Comparison of ENCODE assay signal across 10 cellular contexts in genomic region chr14:75283162-75283883, GRCh38. TPM values are rescaled to one million over a fixed set of nuclear protein-coding genes. Genes with fewer than 3 reads are reported as not detected.
DNase-seq lines count a peak whose midpoint lies in the region; ATAC-seq and TF ChIP-seq lines count a peak whose summit lies in the region.
"Had no signal": no experiment of that assay in that cellular context is flagged by ENCODE, and none has a peak within 500 bp of the region (broad histone marks: within the 10 kb centered on the region; RNA-seq: fewer than 3 reads in every experiment).

No MANE protein-coding gene starts in this region.

- no CpG with 5 or more reads among the region's 13 CpGs for WGBS in H9 (ENCODE audit: extremely low coverage, insufficient read length, low lambda C conversion rate)

- H3K4me2 ChIP-seq in H9 (ENCODE audit: insufficient read depth, insufficient read length, low read length) = no peak overlapping the region
- H3K4me2 ChIP-seq: KMS-11 had no signal

- no peak overlapping the region for H3K9ac ChIP-seq in H9 (ENCODE audit: extremely low read depth, insufficient read length, low read length)
- H3K9ac ChIP-seq: KMS-11 had no signal

- H3K36me3 Mint-ChIP-seq in endothelial cell (ENCODE audit: low read depth, unreplicated experiment) = peaks cover 6% of the 10 kb centered on the region
- H3K36me3 Mint-ChIP-seq in H9 (ENCODE audit: insufficient read depth in 1 of 3, low read depth in 3 of 3) = peaks cover 17 to 30% (median 28%) of the 10 kb centered on the region in 3 experiments

- no peak overlapping the region for H4K8ac ChIP-seq in H9 (replicated peaks; ENCODE audit: insufficient read length, low read depth, low read length)

- H3K4me1 Mint-ChIP-seq in endothelial cell (ENCODE audit: unreplicated experiment) = peaks cover 17% of the 10 kb centered on the region
- peaks cover 35 to 43% of the 10 kb centered on the region in 2 experiments for H3K4me1 Mint-ChIP-seq in H9

- no peak overlapping the region for H2BK15ac ChIP-seq in H9 (ENCODE audit: low read depth, low read length)

- H3K9me3 ChIP-seq in H9 (ENCODE audit: control insufficient read depth, low read depth, low read length) = no peaks in the 10 kb centered on the region

- H3K27me3 Mint-ChIP-seq in endothelial cell (ENCODE audit: unreplicated experiment) (peaks cover 33% of the 10 kb centered on the region), H9 (ENCODE audit: low read depth) (peaks cover 22% of the 10 kb centered on the region)

- no peaks in the 10 kb centered on the region for H3K79me1 ChIP-seq in H9 (ENCODE audit: insufficient read depth, low read depth, low read length, poor library complexity, severe bottlenecking)

- H3K36me3 ChIP-seq in GM06990 (ENCODE audit: control insufficient read depth, insufficient read depth, low read length) = no peaks in the 10 kb centered on the region

- peaks cover 15% of the 10 kb centered on the region for H3K23me2 ChIP-seq in H9 (ENCODE audit: insufficient read length, low read depth, low read length, poor library complexity, severe bottlenecking)

- H3K4me3 ChIP-seq in GM06990 (replicated peaks; ENCODE audit: low read depth, low read length) = no peak overlapping the region

- DNase-seq in GM06990 (ENCODE audit: extremely low read depth, insufficient read length) (no peak), endothelial cell (ENCODE audit: low spot score) (no peak), omental fat pad (ENCODE audit: low spot score) (peak; percentile 62), D341Med (ENCODE audit: low spot score) (no peak), H9 (no peak), NCI-H1694 treated with DMSO at 0.1 percent for 48 hours (lab: John Stamatoyannopoulos, UW) (no peak)
- DNase-seq: activated CD8-positive, alpha-beta memory T cell treated with anti-CD3 and anti-CD28 coated beads for 24 hours had no signal

- TF ChIP-seq CTCF in GM06990 (IDR thresholded peaks at IDR 0.05; ENCODE audit: insufficient read depth, low read length, poor library complexity, severe bottlenecking) = peak; percentile 32
- no peak for TF ChIP-seq CTCF in endothelial cell (IDR thresholded peaks at IDR 0.05; ENCODE audit: unreplicated experiment)
- no peak for TF ChIP-seq CTCF in omental fat pad (IDR thresholded peaks at IDR 0.05)
- TF ChIP-seq CTCF in H9 (conservative IDR thresholded peaks at IDR 0.05) = no peak; the same call in 2 of the 3 replicates

- no peak overlapping the region for H4K91ac ChIP-seq in H9 (ENCODE audit: insufficient read length, low read depth, low read length)

- H3T11ph ChIP-seq in H9 (ENCODE audit: low read length) = no peak overlapping the region

- no peak overlapping the region for H3K23ac ChIP-seq in H9 (ENCODE audit: insufficient read length, low read depth, low read length)

- H3K18ac ChIP-seq in H9 (ENCODE audit: insufficient read length, low read depth, low read length) = no peak overlapping the region

- no peak overlapping the region for H2AK5ac ChIP-seq in H9 (ENCODE audit: insufficient read length, low read length)

- peak; percentile 13 for ATAC-seq in omental fat pad (ENCODE audit: low FRiP score)
- no peak for ATAC-seq in GM18502 (IDR thresholded peaks at IDR 0.05; ENCODE audit: poor library complexity, unreplicated experiment)

- H3K14ac ChIP-seq in H9 (ENCODE audit: insufficient read depth, low read length) = no peak overlapping the region

- peak overlapping the region; percentile 7 for H3K4me3 Mint-ChIP-seq in endothelial cell (ENCODE audit: unreplicated experiment)
- H3K4me3 Mint-ChIP-seq in H9 = no peak overlapping the region; a peak in 1 of 5 replicates

- H2BK120ac ChIP-seq in H9 (ENCODE audit: low read depth, low read length, poor library complexity, severe bottlenecking) = no peak overlapping the region

- H3K27me3 ChIP-seq in GM06990 (replicated peaks; ENCODE audit: control insufficient read depth, insufficient read depth, low read length) = peaks cover 3% of the 10 kb centered on the region
- no peaks in the 10 kb centered on the region; the same call in 1 of the 2 replicates for H3K27me3 ChIP-seq in H9 (ENCODE audit: insufficient read depth, low read length)

- no peak overlapping the region for H2BK20ac ChIP-seq in H9 (ENCODE audit: low read depth, low read length, poor library complexity, severe bottlenecking)

- no peak overlapping the region for H3K56ac ChIP-seq in H9 (ENCODE audit: insufficient read length, low read depth, low read length)

- H3K4ac ChIP-seq in H9 (ENCODE audit: low read depth, low read length) = no peak overlapping the region

- no peaks in the 10 kb centered on the region for H4K20me1 ChIP-seq in H9 (ENCODE audit: control insufficient read depth, insufficient read depth, insufficient read length)

- no peak overlapping the region for H3K27ac ChIP-seq in H9 (ENCODE audit: insufficient read length, low read depth, low read length)
- H3K27ac ChIP-seq: KMS-11 had no signal

- no peak overlapping the region for H2BK12ac ChIP-seq in H9 (ENCODE audit: insufficient read length, low read depth, low read length)

- no peak overlapping the region for H2BK5ac ChIP-seq in H9 (ENCODE audit: insufficient read length, low read length)

- peaks cover 3% of the 10 kb centered on the region; the same call in 1 of the 2 replicates for H3K4me1 ChIP-seq in H9 (ENCODE audit: insufficient read depth, low read length)

- H3K9me3 Mint-ChIP-seq in endothelial cell (ENCODE audit: unreplicated experiment) (no peaks in the 10 kb centered on the region), H9 (peaks cover 0 to 3% of the 10 kb centered on the region in 2 experiments; a peak in 2 of 5 replicates)

- H3K27ac Mint-ChIP-seq in endothelial cell (ENCODE audit: unreplicated experiment) = no peak overlapping the region
- H3K27ac Mint-ChIP-seq in H9 = no peak overlapping the region

- no peak overlapping the region for H2AFZ ChIP-seq in H9 (ENCODE audit: low read length)

- H3K79me2 ChIP-seq in H9 (ENCODE audit: insufficient read depth, low read length) = no peaks in the 10 kb centered on the region

- H4K5ac ChIP-seq in H9 (ENCODE audit: insufficient read length, low read depth, low read length) = no peak overlapping the region

TF ChIP-seq in PFSK-1, 5 proteins besides CTCF, POLR2A, EP300 and RAD21:
- no peak for TF ChIP-seq SIN3A (IDR thresholded peaks at IDR 0.05; ENCODE audit: borderline replicate concordance, insufficient read depth, low read length)
- TF ChIP-seq POLR2AphosphoS5 (IDR thresholded peaks at IDR 0.05; ENCODE audit: low read depth, low read length) = peak; percentile 32; the same call in 1 of the 2 replicates
TF ChIP-seq in PFSK-1: peak in this region for 1.

RNA-seq across cellular contexts. Expression of gene FOS, which starts 4.7 kb away (rescaled TPM):
- 52.1 TPM for polyA plus RNA-seq in PFSK-1 (2012; ENCODE audit: insufficient read length, low read depth)
- total RNA-seq in endothelial cell (ENCODE audit: unreplicated experiment) (41.5 TPM), omental fat pad (1,000 to 10,000 TPM in 3 of 4 donors, 100 to 1,000 TPM in 1; 935 to 2,479 (median 2,174) TPM), H9 (2021) (28.1 and 33.9 TPM in 2 replicates)

Comparison
In these comparisons a context has a peak if more than half of its experiments do, and no peak if none do; other contexts are left out.
1. RNA of gene FOS, which starts 4.7 kb away (total RNA-seq): 935 to 2,479 TPM in omental fat pad; 41.5 TPM in endothelial cell (single experiment) and 28.1 to 33.9 TPM in H9; every median in the first group is over 10 times any median in the second.